ENCODE assay signal across 15 cellular contexts in genomic region chr19:10615429-10616023, GRCh38. TPM values are rescaled to one million over a fixed set of nuclear protein-coding genes. Genes with fewer than 3 reads are reported as not detected.
DNase-seq lines count a peak whose midpoint lies in the region; ATAC-seq, FAIRE-seq and TF ChIP-seq lines count a peak whose summit lies in the region.
"Had no signal": no experiment of that assay in that cellular context is flagged by ENCODE, and none has a peak within 500 bp of the region (broad histone marks: within the 10 kb centered on the region; RNA-seq: fewer than 3 reads in every experiment).

No MANE protein-coding gene starts in this region.

- H3K36me3 Mint-ChIP-seq in activated naive CD4-positive, alpha-beta T cell treated with anti-CD3 and anti-CD28 coated beads, Interleukin-2, amount 10 ng/mL, durations not matched to agents 7 days and 5 days: peaks cover 29% of the 10 kb centered on the region
- peaks cover 39% of the 10 kb centered on the region for H3K36me3 Mint-ChIP-seq in activated B cell treated with CpG ODN at 0.5 μM for 24 hours (ENCODE audit: low read depth)
- no peaks in the 10 kb centered on the region for H3K36me3 Mint-ChIP-seq in naive B cell
- peaks cover 3% of the 10 kb centered on the region for H3K36me3 Mint-ChIP-seq in type B pancreatic cell

- intact Hi-C loops in activated B cell treated with CpG ODN at 0.5 μM for 24 hours (cut with micrococcal nuclease): no loop called here

- DNase-seq in activated naive CD4-positive, alpha-beta T cell treated with anti-CD3 and anti-CD28 coated beads, Interleukin-2, amount 10 ng/mL, durations not matched to agents 7 days and 5 days: no peak
- no peak for DNase-seq in activated naive CD4-positive, alpha-beta T cell treated with Interleukin-2 at 50 U/mL for 16 hours
- DNase-seq in activated B cell treated with CpG ODN at 0.5 μM for 24 hours: no peak
- peak; percentile 35 for DNase-seq in naive B cell
- no peak for DNase-seq in type B pancreatic cell (ENCODE audit: extremely low spot score, unreplicated experiment)
- no peak for DNase-seq in NCI-H1105 (lab: John Stamatoyannopoulos, UW)
- no peak for DNase-seq in NCI-H1436 treated with DMSO at 0.1 percent for 48 hours (lab: John Stamatoyannopoulos, UW)
- no peak for DNase-seq in GM12891 (ENCODE audit: insufficient read length, low spot score)
- DNase-seq: activated CD4-positive, CD25-positive, alpha-beta regulatory T cell; activated T-cell treated with anti-CD3 and anti-CD28 coated beads, Interleukin-2, amount 50 U/mL, for 1 hour; hypothalamus; left colon; NCI-H1092; NCI-H226; stimulated activated CD4-positive, alpha-beta T cell treated with anti-CD3 and anti-CD28 coated beads, Interleukin-4, amount 100 ng/mL, for 1 hour had no signal

- no peaks in the 10 kb centered on the region for H3K27me3 Mint-ChIP-seq in activated naive CD4-positive, alpha-beta T cell treated with anti-CD3 and anti-CD28 coated beads, Interleukin-2, amount 10 ng/mL, durations not matched to agents 7 days and 5 days
- no peaks in the 10 kb centered on the region for H3K27me3 Mint-ChIP-seq in activated B cell treated with CpG ODN at 0.5 μM for 24 hours
- H3K27me3 Mint-ChIP-seq in naive B cell: no peaks in the 10 kb centered on the region
- H3K27me3 Mint-ChIP-seq in type B pancreatic cell: no peaks in the 10 kb centered on the region

- TF ChIP-seq CTCF in activated B cell treated with CpG ODN at 0.5 μM for 24 hours (IDR thresholded peaks at IDR 0.05): no peak
- no peak for TF ChIP-seq CTCF in type B pancreatic cell (conservative IDR thresholded peaks at IDR 0.05)

- H3K4me1 Mint-ChIP-seq in activated naive CD4-positive, alpha-beta T cell treated with anti-CD3 and anti-CD28 coated beads, Interleukin-2, amount 10 ng/mL, durations not matched to agents 7 days and 5 days: peaks cover 36% of the 10 kb centered on the region
- H3K4me1 Mint-ChIP-seq in activated B cell treated with CpG ODN at 0.5 μM for 24 hours (peaks cover 53% of the 10 kb centered on the region), naive B cell (peaks cover 22 to 70% (median 38%) of the 10 kb centered on the region in 3 donors), type B pancreatic cell (ENCODE audit: unreplicated experiment) (no peaks in the 10 kb centered on the region)

- H3K27ac Mint-ChIP-seq in activated naive CD4-positive, alpha-beta T cell treated with anti-CD3 and anti-CD28 coated beads, Interleukin-2, amount 10 ng/mL, durations not matched to agents 7 days and 5 days: peak overlapping the region; percentile 81
- peak overlapping the region; percentile 79 for H3K27ac Mint-ChIP-seq in activated B cell treated with CpG ODN at 0.5 μM for 24 hours
- H3K27ac Mint-ChIP-seq in naive B cell: peak overlapping the region; percentile 77 to 94 (median 86)
- H3K27ac Mint-ChIP-seq in type B pancreatic cell: peak overlapping the region; percentile 97

- CTCF ChIA-PET in activated naive CD4-positive, alpha-beta T cell treated with anti-CD3 and anti-CD28 coated beads, Interleukin-2, amount 10 ng/mL, durations not matched to agents 7 days and 5 days (lab: Charles Lee): no interaction called here
- CTCF ChIA-PET in activated B cell treated with CpG ODN at 0.5 μM for 24 hours (lab: Charles Lee): interaction anchor here (1.6 to 2.2 kb wide), 2 partner anchors 29 to 35 kb away, joined by 4 to 10 read pairs; no protein-coding TSS in a partner anchor

- H3K9me3 Mint-ChIP-seq in activated naive CD4-positive, alpha-beta T cell treated with anti-CD3 and anti-CD28 coated beads, Interleukin-2, amount 10 ng/mL, durations not matched to agents 7 days and 5 days: no peaks in the 10 kb centered on the region
- H3K9me3 Mint-ChIP-seq in activated B cell treated with CpG ODN at 0.5 μM for 24 hours: no peaks in the 10 kb centered on the region
- H3K9me3 Mint-ChIP-seq in naive B cell: no peaks in the 10 kb centered on the region
- no peaks in the 10 kb centered on the region for H3K9me3 Mint-ChIP-seq in type B pancreatic cell

- H3K4me3 Mint-ChIP-seq in activated naive CD4-positive, alpha-beta T cell treated with anti-CD3 and anti-CD28 coated beads, Interleukin-2, amount 10 ng/mL, durations not matched to agents 7 days and 5 days: no peak overlapping the region
- H3K4me3 Mint-ChIP-seq in activated B cell treated with CpG ODN at 0.5 μM for 24 hours: peak overlapping the region; percentile 67
- H3K4me3 Mint-ChIP-seq in naive B cell: peak overlapping the region; percentile 32 to 89 (median 83)
- H3K4me3 Mint-ChIP-seq in type B pancreatic cell: no peak overlapping the region

- no peak for FAIRE-seq in GM12891 (lab: Jason Lieb, UNC)

- TF ChIP-seq POLR2A in GM12891 (IDR thresholded peaks at IDR 0.05; ENCODE audit: low read depth, low read length): no peak

- ATAC-seq in activated B cell treated with CpG ODN at 0.5 μM for 24 hours (ENCODE audit: low read depth) (peak; percentile 64), naive B cell (ENCODE audit: low read depth in 2 of 2) (peak; percentile 79 to 89)
- ATAC-seq: left colon had no signal

- POLR2A ChIA-PET in activated B cell treated with CpG ODN at 0.5 μM for 24 hours (lab: Charles Lee): interaction anchor here (0.7 to 2.8 kb wide), 4 partner anchors 10 to 28 kb away, joined by 4 to 35 read pairs (median 8); no protein-coding TSS in a partner anchor

TF ChIP-seq in GM12891, 5 proteins besides CTCF, POLR2A, EP300 and RAD21:
- TF ChIP-seq TAF1 (IDR thresholded peaks at IDR 0.05; ENCODE audit: low read depth, low read length): no peak
- TF ChIP-seq POU2F2 (IDR thresholded peaks at IDR 0.05; ENCODE audit: low read depth, low read length): no peak
- no peak for TF ChIP-seq POLR2AphosphoS5 (IDR thresholded peaks at IDR 0.05; ENCODE audit: low read depth, low read length)
- no peak for TF ChIP-seq PAX5 (IDR thresholded peaks at IDR 0.05; ENCODE audit: insufficient read depth, low read length, severe bottlenecking)
- no peak for TF ChIP-seq SPI1 (IDR thresholded peaks at IDR 0.05; ENCODE audit: low read depth, low read length)

RNA-seq across cellular contexts. Expression of gene SLC44A2, which starts 9.8 kb away (rescaled TPM):
- total RNA-seq in activated B cell treated with CpG ODN at 0.5 μM for 24 hours (195 and 213 TPM in 2 replicates), type B pancreatic cell (ENCODE audit: low replicate concordance) (148 and 227 TPM in 2 replicates)
- 100 to 1,000 TPM; 290 to 499 (median 313) TPM for polyA plus RNA-seq in naive B cell (ENCODE audit: low read depth in 6 of 6)
- 28.5 TPM for polyA plus RNA-seq in GM12891 (2012; ENCODE audit: low read depth, missing spikeins)

RNA-seq across cellular contexts. Expression of gene AP1M2, which starts 28.4 kb away (rescaled TPM):
- not detected in 2 replicates for total RNA-seq in activated B cell treated with CpG ODN at 0.5 μM for 24 hours
- polyA plus RNA-seq in naive B cell (ENCODE audit: low read depth in 6 of 6): under 1 TPM in 2 of 6 donors, not detected in 4; 0.66 to 0.94 TPM
- 45.2 and 104 TPM in 2 replicates for total RNA-seq in type B pancreatic cell (ENCODE audit: low replicate concordance)
- 0.05 TPM for polyA plus RNA-seq in GM12891 (2012; ENCODE audit: low read depth, missing spikeins)

RNA-seq across cellular contexts. Expression of gene ILF3, which starts 38.6 kb away (rescaled TPM):
- total RNA-seq in activated B cell treated with CpG ODN at 0.5 μM for 24 hours (373 and 399 TPM in 2 replicates), type B pancreatic cell (ENCODE audit: low replicate concordance) (297 and 524 TPM in 2 replicates)
- polyA plus RNA-seq in naive B cell (ENCODE audit: low read depth in 6 of 6): 10 to 100 TPM; 34.2 to 95.0 (median 71.6) TPM
- 154 TPM for polyA plus RNA-seq in GM12891 (2012; ENCODE audit: low read depth, missing spikeins)

RNA-seq across cellular contexts. Expression of gene CDKN2D, which starts 46.7 kb away (rescaled TPM):
- 10.1 and 10.9 TPM in 2 replicates for total RNA-seq in activated B cell treated with CpG ODN at 0.5 μM for 24 hours
- polyA plus RNA-seq in naive B cell (ENCODE audit: low read depth in 6 of 6): 100 to 1,000 TPM; 110 to 209 (median 153) TPM
- total RNA-seq in type B pancreatic cell (ENCODE audit: low replicate concordance): 4.8 and 6.5 TPM in 2 replicates
- 7.3 TPM for polyA plus RNA-seq in GM12891 (2012; ENCODE audit: low read depth, missing spikeins)

RNA-seq across cellular contexts. Expression of gene KRI1, which starts 49.7 kb away (rescaled TPM):
- total RNA-seq in activated B cell treated with CpG ODN at 0.5 μM for 24 hours (44.7 and 48.1 TPM in 2 replicates), type B pancreatic cell (ENCODE audit: low replicate concordance) (19.0 and 34.4 TPM in 2 replicates)
- 10 to 100 TPM; 10.6 to 47.6 (median 16.5) TPM for polyA plus RNA-seq in naive B cell (ENCODE audit: low read depth in 6 of 6)
- 15.2 TPM for polyA plus RNA-seq in GM12891 (2012; ENCODE audit: low read depth, missing spikeins)

Comparison
In these comparisons a context has a peak if more than half of its experiments do, and no peak if none do; other contexts are left out.
1. H3K4me3 Mint-ChIP-seq: peak in activated B cell treated with CpG ODN at 0.5 μM for 24 hours (single experiment) and naive B cell (8 of 8); none in activated naive CD4-positive, alpha-beta T cell treated with anti-CD3 and anti-CD28 coated beads, Interleukin-2, amount 10 ng/mL, durations not matched to agents 7 days and 5 days (single experiment) and type B pancreatic cell (single experiment).
2. RNA of gene AP1M2, which starts 28.4 kb away (total RNA-seq): 45.2 to 104 TPM in type B pancreatic cell; not detected in activated B cell treated with CpG ODN at 0.5 μM for 24 hours; every median in the first group is over 10 times any median in the second.
3. Peak in every context shown above with its lines, with median percentiles within 50 percentile points of each other: H3K27ac Mint-ChIP-seq.